ENCODE assay signal across 18 cellular contexts in the genomic region with DNA sequence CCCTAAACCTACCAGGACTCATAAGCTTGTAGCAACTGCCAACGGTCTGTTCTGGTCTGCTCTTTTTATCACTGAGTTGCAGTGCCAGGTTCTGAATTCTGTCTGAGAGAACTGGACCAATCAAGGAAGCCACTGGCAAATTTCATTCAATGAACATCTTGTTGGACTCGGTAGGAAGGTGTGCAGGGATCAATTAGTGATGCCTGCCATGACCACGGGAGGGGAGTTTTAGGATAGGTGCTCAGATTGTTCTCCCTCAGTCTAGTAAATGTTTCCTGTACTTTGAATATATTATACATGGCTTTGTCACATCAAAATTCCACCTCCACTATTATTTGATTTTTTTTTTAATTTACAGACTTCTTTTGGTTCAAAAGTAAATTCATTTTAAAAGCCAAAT.
"Had no signal": no experiment of that assay in that cellular context is flagged by ENCODE, and none has a peak within 500 bp of the region (broad histone marks: within the 10 kb centered on the region; RNA-seq: fewer than 3 reads in every experiment).

No MANE protein-coding gene starts in this region.

- DNase-seq: KBM-7, MV-4-11, NCI-H1092, NCI-H1105 treated with DMSO at 0.1 percent for 48 hours, NCI-H1417 treated with DMSO at 0.1 percent for 48 hours, NCI-H1694 treated with DMSO at 0.1 percent for 48 hours, NCI-H1930, NCI-H2081, NCI-H2107, NCI-H226, NCI-H446, NCI-H510A, NCI-H524 treated with DMSO at 0.1 percent for 48 hours, NCI-H774, PC-3, SHP77 had no signal

- H3K27ac ChIP-seq: RWPE1 had no signal

- H3K4me3 Mint-ChIP-seq: IgD-negative memory B cell had no signal

- H3K27ac Mint-ChIP-seq: IgD-negative memory B cell had no signal

- H3K4me1 Mint-ChIP-seq: IgD-negative memory B cell had no signal
